Comparison of ENCODE assay signal across 1 cellular context in genomic region chr14:91847693-91848092, GRCh38.
TF ChIP-seq lines count a peak whose summit lies in the region.

No MANE protein-coding gene starts in this region.

TF ChIP-seq in GM23338, 12 proteins besides CTCF, POLR2A, EP300 and RAD21 (continued from another document):
- TF ChIP-seq ETS1 (IDR thresholded peaks at IDR 0.05) (no peak), ZNF331 (CRISPR knock-in tag; IDR thresholded peaks at IDR 0.05; ENCODE audit: low read depth) (no peak), CREB1 (CRISPR knock-in tag; IDR thresholded peaks at IDR 0.05; ENCODE audit: low read depth) (no peak), REST (IDR thresholded peaks at IDR 0.05; ENCODE audit: unreplicated experiment) (no peak), NANOG (IDR thresholded peaks at IDR 0.05; ENCODE audit: borderline replicate concordance) (no peak)
TF ChIP-seq in GM23338: peak in this region for 0.
